Comparison of ENCODE assay signal across 18 cellular contexts in the genomic region with DNA sequence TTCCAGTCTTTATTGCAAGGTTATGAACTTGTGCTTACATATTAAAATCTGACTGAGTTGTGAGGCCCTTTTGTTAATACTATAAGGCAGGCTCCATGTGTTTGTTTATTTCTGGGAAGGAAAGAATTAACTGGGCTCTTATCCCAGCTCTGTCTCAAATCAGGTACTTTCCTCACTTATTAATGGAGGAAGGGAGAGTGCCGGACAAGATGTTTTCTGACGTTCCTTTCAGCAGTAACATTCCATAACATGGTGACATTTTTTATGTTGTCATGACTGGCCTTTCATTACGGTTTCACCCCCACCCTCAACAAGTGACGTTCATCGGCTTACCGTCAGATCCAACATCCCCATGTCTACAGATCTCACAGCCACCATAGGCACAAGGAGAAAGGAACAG.
DNase-seq lines count a peak whose midpoint lies in the region; ATAC-seq and TF ChIP-seq lines count a peak whose summit lies in the region.
"Had no signal": no experiment of that assay in that cellular context is flagged by ENCODE, and none has a peak within 500 bp of the region (broad histone marks: within the 10 kb centered on the region; RNA-seq: fewer than 3 reads in every experiment).

No MANE protein-coding gene starts in this region.

- no peak for TF ChIP-seq CTCF in AG10803 (conservative IDR thresholded peaks at IDR 0.05; ENCODE audit: low read length)
- no peak for TF ChIP-seq CTCF in fibroblast of lung (conservative IDR thresholded peaks at IDR 0.05 in 1 of 2, IDR thresholded peaks at IDR 0.05 in 1 of 2; ENCODE audit: low read depth in 1 of 2, low read length in 2 of 2)
- no peak for TF ChIP-seq CTCF in sigmoid colon (IDR thresholded peaks at IDR 0.05)

- no peaks in the 10 kb centered on the region for H3K79me2 ChIP-seq in fibroblast of lung (ENCODE audit: control insufficient read depth, insufficient read depth, low read length)

- no peak for TF ChIP-seq POLR2A in sigmoid colon (IDR thresholded peaks at IDR 0.05)

- DNase-seq in AG10803 (ENCODE audit: low read depth) (peak; percentile 62), SJSA1 (ENCODE audit: low read depth in 1 of 2, low spot score in 2 of 2) (peak in 1 of 2 experiments; percentile 40), fibroblast of lung (ENCODE audit: low read depth in 2 of 2) (peak in 1 of 2 donors; percentile 61), sigmoid colon (no peak)
- no peak for DNase-seq in activated T-cell treated with anti-CD3 and anti-CD28 coated beads, Interleukin-2, amount 50 U/mL, for 72 hours
- no peak for DNase-seq in CD8-positive, alpha-beta memory T cell
- DNase-seq: activated CD4-positive, CD25-positive, alpha-beta regulatory T cell treated with anti-CD3 and anti-CD28 coated beads, Interleukin-2, amount 50 U/mL, for 72 hours; mammary epithelial cell; naive thymus-derived CD4-positive, alpha-beta T cell; pancreas; T1000 had no signal

- POLR2A ChIA-PET in CD8-positive, alpha-beta memory T cell (lab: Charles Lee): no interaction called here

- H3K4me3 Mint-ChIP-seq in activated T-cell treated with anti-CD3 and anti-CD28 coated beads, Interleukin-2, amount 50 U/mL, for 72 hours: no peak overlapping the region
- H3K4me3 Mint-ChIP-seq in CD8-positive, alpha-beta memory T cell: peak overlapping the region in 1 of 7 donors; percentile 49
- H3K4me3 Mint-ChIP-seq: central memory CD8-positive, alpha-beta T cell; naive thymus-derived CD4-positive, alpha-beta T cell had no signal

- ATAC-seq in GM21367 (IDR thresholded peaks at IDR 0.05; ENCODE audit: unreplicated experiment): no peak
- ATAC-seq in activated T-cell treated with anti-CD3 and anti-CD28 coated beads, Interleukin-2, amount 50 U/mL, for 72 hours (replicated peaks in 1 of 2): no peak
- ATAC-seq: HepG2; naive thymus-derived CD4-positive, alpha-beta T cell; Panc1 had no signal

- intact Hi-C loops in sigmoid colon (cut with DNase I): no loop called here

- no peaks in the 10 kb centered on the region for H4K20me1 ChIP-seq in fibroblast of lung (ENCODE audit: control insufficient read depth, extremely low read depth, insufficient read depth, low read length)

- no peaks in the 10 kb centered on the region for H3K27me3 Mint-ChIP-seq in activated T-cell treated with anti-CD3 and anti-CD28 coated beads, Interleukin-2, amount 50 U/mL, for 72 hours (ENCODE audit: low read depth)
- no peaks in the 10 kb centered on the region for H3K27me3 Mint-ChIP-seq in CD8-positive, alpha-beta memory T cell
- H3K27me3 Mint-ChIP-seq: central memory CD8-positive, alpha-beta T cell; naive thymus-derived CD4-positive, alpha-beta T cell had no signal

- no peaks in the 10 kb centered on the region for H3K27me3 ChIP-seq in SJSA1 (replicated peaks)
- no peaks in the 10 kb centered on the region for H3K27me3 ChIP-seq in fibroblast of lung (ENCODE audit: control insufficient read depth, insufficient read depth, low read length)
- no peaks in the 10 kb centered on the region for H3K27me3 ChIP-seq in sigmoid colon
- H3K27me3 ChIP-seq in CD8-positive, alpha-beta memory T cell (ENCODE audit: insufficient read depth, low read length, poor library complexity, severe bottlenecking): no peaks in the 10 kb centered on the region
- H3K27me3 ChIP-seq: esophagus muscularis mucosa, pancreas had no signal

- no peak overlapping the region for H3K27ac Mint-ChIP-seq in activated T-cell treated with anti-CD3 and anti-CD28 coated beads, Interleukin-2, amount 50 U/mL, for 72 hours
- H3K27ac Mint-ChIP-seq in CD8-positive, alpha-beta memory T cell: no peak overlapping the region
- H3K27ac Mint-ChIP-seq: naive thymus-derived CD4-positive, alpha-beta T cell had no signal

- H2AFZ ChIP-seq in fibroblast of lung (ENCODE audit: low read length): no peak overlapping the region

- no peak overlapping the region for H3K9ac ChIP-seq in fibroblast of lung (ENCODE audit: insufficient read depth, low read length)

- H3K9me3 Mint-ChIP-seq in activated T-cell treated with anti-CD3 and anti-CD28 coated beads, Interleukin-2, amount 50 U/mL, for 72 hours: no peaks in the 10 kb centered on the region
- peaks cover 0 to 2% (median 0%) of the 10 kb centered on the region in 5 donors for H3K9me3 Mint-ChIP-seq in CD8-positive, alpha-beta memory T cell
- H3K9me3 Mint-ChIP-seq: central memory CD8-positive, alpha-beta T cell had no signal

- CTCF ChIA-PET in CD8-positive, alpha-beta memory T cell (lab: Charles Lee): no interaction called here

- peak in 1 of 4 donors; percentile 56 for TF ChIP-seq EP300 in sigmoid colon (IDR thresholded peaks at IDR 0.05)

- peaks cover 0 to 1% of the 10 kb centered on the region in 2 donors for H3K36me3 Mint-ChIP-seq in activated T-cell treated with anti-CD3 and anti-CD28 coated beads, Interleukin-2, amount 50 U/mL, for 72 hours (ENCODE audit: insufficient read depth in 2 of 2)
- peaks cover 0 to 5% (median 0%) of the 10 kb centered on the region in 3 donors for H3K36me3 Mint-ChIP-seq in CD8-positive, alpha-beta memory T cell

- H3K36me3 ChIP-seq in SJSA1 (no peaks in the 10 kb centered on the region), fibroblast of lung (ENCODE audit: control insufficient read depth, insufficient read depth, low read length) (no peaks in the 10 kb centered on the region), sigmoid colon (no peaks in the 10 kb centered on the region)
- no peaks in the 10 kb centered on the region for H3K36me3 ChIP-seq in CD8-positive, alpha-beta memory T cell (ENCODE audit: insufficient read depth, low read length)
- H3K36me3 ChIP-seq: esophagus muscularis mucosa, pancreas had no signal

- H3K4me3 ChIP-seq in AG10803 (ENCODE audit: low read length) (no peak overlapping the region), SJSA1 (no peak overlapping the region), fibroblast of lung (replicated peaks in 1 of 4; ENCODE audit: control extremely low read depth in 1 of 4, insufficient read depth in 1 of 4, low read depth in 3 of 4, low read length in 4 of 4) (no peak overlapping the region), sigmoid colon (no peak overlapping the region)
- H3K4me3 ChIP-seq in CD8-positive, alpha-beta memory T cell (ENCODE audit: low read length): no peak overlapping the region
- H3K4me3 ChIP-seq: esophagus muscularis mucosa, pancreas, SK-N-MC, skin epidermis had no signal

- H3K4me1 ChIP-seq in SJSA1 (replicated peaks): peaks cover 33% of the 10 kb centered on the region
- peaks cover 25% of the 10 kb centered on the region for H3K4me1 ChIP-seq in fibroblast of lung (ENCODE audit: control insufficient read depth, extremely low read depth, insufficient read depth, low read length)
- peaks cover 0 to 48% (median 24%) of the 10 kb centered on the region in 4 donors for H3K4me1 ChIP-seq in sigmoid colon
- no peaks in the 10 kb centered on the region for H3K4me1 ChIP-seq in CD8-positive, alpha-beta memory T cell (ENCODE audit: insufficient read depth, low read length)

- H3K27ac ChIP-seq in SJSA1: peak overlapping the region; percentile 40; the same call in 1 of the 2 replicates
- H3K27ac ChIP-seq in fibroblast of lung (ENCODE audit: insufficient read depth, low read length): peak overlapping the region; percentile 25
- peak overlapping the region in 3 of 4 donors; percentile 44 to 74 (median 56) for H3K27ac ChIP-seq in sigmoid colon
- H3K27ac ChIP-seq in CD8-positive, alpha-beta memory T cell (ENCODE audit: low read depth, low read length): no peak overlapping the region
- H3K27ac ChIP-seq: SK-N-MC had no signal

- 69 to 81% methylated on average over 6 of the region's 6 CpGs for WGBS in sigmoid colon, 2 donors

- no peak overlapping the region for H3K4me2 ChIP-seq in fibroblast of lung (ENCODE audit: extremely low read depth, insufficient read depth, low read length)

- H3K4me1 Mint-ChIP-seq in activated T-cell treated with anti-CD3 and anti-CD28 coated beads, Interleukin-2, amount 50 U/mL, for 72 hours (ENCODE audit: low read depth): no peaks in the 10 kb centered on the region
- no peaks in the 10 kb centered on the region for H3K4me1 Mint-ChIP-seq in CD8-positive, alpha-beta memory T cell
- H3K4me1 Mint-ChIP-seq: central memory CD8-positive, alpha-beta T cell had no signal

- no peaks in the 10 kb centered on the region for H3K9me3 ChIP-seq in SJSA1 (replicated peaks)
- H3K9me3 ChIP-seq in fibroblast of lung (ENCODE audit: control insufficient read depth, insufficient read depth, low read depth, low read length): no peaks in the 10 kb centered on the region
- H3K9me3 ChIP-seq in sigmoid colon: no peaks in the 10 kb centered on the region
- H3K9me3 ChIP-seq in CD8-positive, alpha-beta memory T cell (ENCODE audit: low read length): no peaks in the 10 kb centered on the region
- H3K9me3 ChIP-seq: esophagus muscularis mucosa, pancreas had no signal
